12 cellular contexts compared by ENCODE assay signal in the genomic region with DNA sequence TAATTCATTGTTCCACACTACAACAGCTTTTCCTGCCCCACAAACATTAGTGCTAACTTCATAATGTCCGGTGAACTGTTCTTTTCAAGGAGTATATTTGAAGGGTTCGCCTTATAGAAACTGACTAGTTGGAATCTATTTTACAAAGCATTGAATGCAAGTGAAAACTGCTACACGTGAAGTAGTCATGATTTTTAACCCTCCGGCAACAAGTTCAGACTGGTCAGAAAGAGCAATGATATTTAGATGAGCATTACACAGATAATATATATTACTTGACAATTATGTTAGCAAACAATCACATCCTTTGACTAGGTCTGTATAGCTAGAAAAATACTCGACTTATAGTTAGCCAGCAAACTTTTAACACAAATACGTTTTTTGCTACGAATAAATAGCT. TPM values are rescaled to one million over a fixed set of nuclear protein-coding genes. Genes with fewer than 3 reads are reported as not detected.
DNase-seq lines count a peak whose midpoint lies in the region; ATAC-seq and TF ChIP-seq lines count a peak whose summit lies in the region.
"Had no signal": no experiment of that assay in that cellular context is flagged by ENCODE, and none has a peak within 500 bp of the region (broad histone marks: within the 10 kb centered on the region; RNA-seq: fewer than 3 reads in every experiment).

No MANE protein-coding gene starts in this region.

- H3K9me3 Mint-ChIP-seq in osteocyte (ENCODE audit: unreplicated experiment), result no peaks in the 10 kb centered on the region

- no peak overlapping the region for H3K4me3 Mint-ChIP-seq in osteocyte (ENCODE audit: unreplicated experiment)

- no peaks in the 10 kb centered on the region for H3K9me2 ChIP-seq in GM23248 (ENCODE audit: insufficient read depth)

- peak overlapping the region; percentile 98 for H3K27ac Mint-ChIP-seq in osteocyte (ENCODE audit: unreplicated experiment)

- H3K4me3 ChIP-seq in GM23248, result peak overlapping the region; percentile 75
- no peak overlapping the region for H3K4me3 ChIP-seq in OCI-LY3 (ENCODE audit: low read length)
- H3K4me3 ChIP-seq in epithelial cell of esophagus (ENCODE audit: low read length), result no peak overlapping the region
- no peak overlapping the region for H3K4me3 ChIP-seq in foreskin fibroblast (ENCODE audit: low read depth in 1 of 2, low read length in 2 of 2)

- no peaks in the 10 kb centered on the region for H3K9me3 ChIP-seq in GM23248 (ENCODE audit: low read depth)
- H3K9me3 ChIP-seq in OCI-LY3 (ENCODE audit: insufficient read depth, low read length), result no peaks in the 10 kb centered on the region
- H3K9me3 ChIP-seq: adrenal gland, SJSA1 had no signal

- H3F3A ChIP-seq in GM23248 (ENCODE audit: insufficient read depth), result peaks cover 37% of the 10 kb centered on the region

- no peak for DNase-seq in GM23248
- DNase-seq in epithelial cell of esophagus (ENCODE audit: low read depth), result peak; percentile 67
- DNase-seq in osteocyte (ENCODE audit: extremely low spot score, unreplicated experiment), result no peak
- no peak for DNase-seq in NCI-H526 treated with DMSO at 0.1 percent for 48 hours (lab: John Stamatoyannopoulos, UW)
- DNase-seq in retina, result no peak
- DNase-seq in foreskin fibroblast, result no peak
- DNase-seq: MV-4-11, NCI-H510A had no signal

- H3K27me3 ChIP-seq in GM23248 (replicated peaks; ENCODE audit: insufficient read depth) (no peaks in the 10 kb centered on the region), OCI-LY3 (ENCODE audit: low read depth, low read length) (no peaks in the 10 kb centered on the region)
- H3K27me3 ChIP-seq: adrenal gland, SJSA1 had no signal

- H3K79me2 ChIP-seq in GM23248 (ENCODE audit: insufficient read depth) (peaks cover 56% of the 10 kb centered on the region), OCI-LY3 (ENCODE audit: low read length) (peaks cover 32% of the 10 kb centered on the region)

- peaks cover 40% of the 10 kb centered on the region for H3K4me1 ChIP-seq in GM23248 (ENCODE audit: insufficient read depth)
- peaks cover 21% of the 10 kb centered on the region for H3K4me1 ChIP-seq in OCI-LY3 (ENCODE audit: low read length)

- H2AFZ ChIP-seq in GM23248, result peak overlapping the region; percentile 75
- no peak overlapping the region for H2AFZ ChIP-seq in OCI-LY3 (ENCODE audit: low read depth, low read length)

- H3K9ac ChIP-seq in GM23248 (peak overlapping the region; percentile 92), OCI-LY3 (ENCODE audit: low read length) (no peak overlapping the region)

- H4K20me1 ChIP-seq in GM23248 (ENCODE audit: insufficient read depth) (peaks cover 16% of the 10 kb centered on the region; the same call in 1 of the 2 replicates), OCI-LY3 (ENCODE audit: insufficient read depth, low read length) (peaks cover 24% of the 10 kb centered on the region)

- H3K4me1 Mint-ChIP-seq in osteocyte (ENCODE audit: unreplicated experiment), result peaks cover 37% of the 10 kb centered on the region

- 82 to 83% methylated on average over 7 of the region's 7 CpGs for WGBS in GM23248 (ENCODE audit: low coverage in 1 of 2, low lambda C conversion rate in 2 of 2, missing lambda C conversion rate in 2 of 2), 2 experiments

- H3K36me3 ChIP-seq in GM23248 (ENCODE audit: low read depth) (no peaks in the 10 kb centered on the region), OCI-LY3 (replicated peaks; ENCODE audit: low read depth, low read length) (no peaks in the 10 kb centered on the region)
- H3K36me3 ChIP-seq: adrenal gland had no signal

- no peaks in the 10 kb centered on the region for H3K27me3 Mint-ChIP-seq in osteocyte (ENCODE audit: unreplicated experiment)

- H3K4me2 ChIP-seq in GM23248 (ENCODE audit: unreplicated experiment) (peak overlapping the region; percentile 87), OCI-LY3 (ENCODE audit: low read length) (peak overlapping the region; percentile 91; the same call in 1 of the 2 replicates)

- in situ Hi-C loops in GM23248 (cut with MboI), result no loop called here

- H3K36me3 Mint-ChIP-seq in osteocyte (ENCODE audit: unreplicated experiment), result no peaks in the 10 kb centered on the region

- H3K27ac ChIP-seq in GM23248 (peak overlapping the region; percentile 95), OCI-LY3 (ENCODE audit: low read length) (no peak overlapping the region)

- ATAC-seq in HG03097 (IDR thresholded peaks at IDR 0.05; ENCODE audit: low FRiP score, unreplicated experiment), result no peak

- TF ChIP-seq CTCF in OCI-LY3 (IDR thresholded peaks at IDR 0.05; ENCODE audit: low read depth, low read length) (no peak), epithelial cell of esophagus (IDR thresholded peaks at IDR 0.05; ENCODE audit: insufficient read depth, low read depth, low read length, missing control alignments) (no peak), osteocyte (IDR thresholded peaks at IDR 0.05) (no peak), foreskin fibroblast (IDR thresholded peaks at IDR 0.05; ENCODE audit: low read depth, low read length) (no peak)

RNA-seq across cellular contexts. Expression of a gene that starts 1.7 kb away (rescaled TPM):
- total RNA-seq in GM23248 (2014; rRNA removed; shearing (Covaris generic)), result 60.4 and 98.3 TPM in 2 replicates
- polyA plus RNA-seq in GM23248 (2016; fragmentation: Nextera tagmentation; extraction: Ambion mirVana), result 41.9 and 46.2 TPM in 2 replicates
- 70.1 and 82.7 TPM in 2 replicates for total RNA-seq in osteocyte
